ENCODE assay signal across 14 cellular contexts in genomic region chrX:63466690-63467089, GRCh38.
"Had no signal": no experiment of that assay in that cellular context is flagged by ENCODE, and none has a peak within 500 bp of the region (broad histone marks: within the 10 kb centered on the region; RNA-seq: fewer than 3 reads in every experiment).

No MANE protein-coding gene starts in this region.

- H3K27ac ChIP-seq: epithelial cell of prostate, pancreas had no signal

- H3K36me3 ChIP-seq: pancreas had no signal

- H3K27ac Mint-ChIP-seq: activated naive CD4-positive, alpha-beta T cell treated with anti-CD3 and anti-CD28 coated beads for 36 hours; WTC11 had no signal

- H3K4me1 Mint-ChIP-seq: neural crest cell had no signal

- H3K4me3 ChIP-seq: pancreas had no signal

- ATAC-seq: pancreas, WTC11 had no signal

- H3K4me3 Mint-ChIP-seq: activated naive CD4-positive, alpha-beta T cell treated with anti-CD3 and anti-CD28 coated beads for 36 hours; neural crest cell; WTC11 had no signal

- H3K4me1 ChIP-seq: pancreas had no signal

- H3K27me3 ChIP-seq: pancreas had no signal

- DNase-seq: activated CD4-positive, alpha-beta T cell treated with anti-CD3 and anti-CD28 coated beads for 48 hours; activated CD8-positive, alpha-beta memory T cell treated with anti-CD3 and anti-CD28 coated beads for 24 hours; activated naive CD4-positive, alpha-beta T cell treated with anti-CD3 and anti-CD28 coated beads for 36 hours; central memory CD4-positive, alpha-beta T cell; effector memory CD4-positive, alpha-beta T cell; hippocampal formation; kidney glomerular epithelial cell; pancreas; stimulated activated CD4-positive, alpha-beta T cell treated with anti-CD3 and anti-CD28 coated beads, Interleukin-2, amount 100 ng/mL, for 48 hours; stimulated activated naive CD4-positive, alpha-beta T cell treated with Interleukin-2 at 50 U/mL for 16 hours; trophoblast cell had no signal
